In genomic region chr7:141739250-141739649, GRCh38 we compare ENCODE assay signal across 10 cellular contexts. TPM values are rescaled to one million over a fixed set of nuclear protein-coding genes. Genes with fewer than 3 reads are reported as not detected.
DNase-seq lines count a peak whose midpoint lies in the region; ATAC-seq and TF ChIP-seq lines count a peak whose summit lies in the region.
"Had no signal": no experiment of that assay in that cellular context is flagged by ENCODE, and none has a peak within 500 bp of the region (broad histone marks: within the 10 kb centered on the region; RNA-seq: fewer than 3 reads in every experiment).

No MANE protein-coding gene starts in this region.

- peak overlapping the region; percentile 80 for H3K27ac Mint-ChIP-seq in T-helper 2 cell treated with Interferon-gamma antibody and Interleukin-4, amounts not matched to agents 5 μg/mL and 100 μg/mL, for 36 hours
- H3K27ac Mint-ChIP-seq in activated CD4-positive, alpha-beta memory T cell treated with anti-CD3 and anti-CD28 coated beads, Interleukin-2, amount 10 ng/mL, durations not matched to agents 7 days and 5 days = no peak overlapping the region
- peak overlapping the region; percentile 38 for H3K27ac Mint-ChIP-seq in glutamatergic neuron (ENCODE audit: unreplicated experiment)
- H3K27ac Mint-ChIP-seq in stimulated activated effector memory CD8-positive, alpha-beta T cell treated with anti-CD3 and anti-CD28 coated beads, Interleukin-12 subunit alpha, Interleukin-12 subunit beta, amount 100 ng/mL, for 72 hours = peak overlapping the region; percentile 17

- H3K4me3 Mint-ChIP-seq in T-helper 2 cell treated with Interferon-gamma antibody and Interleukin-4, amounts not matched to agents 5 μg/mL and 100 μg/mL, for 36 hours = peak overlapping the region; percentile 99
- peak overlapping the region; percentile 94 for H3K4me3 Mint-ChIP-seq in activated CD4-positive, alpha-beta memory T cell treated with anti-CD3 and anti-CD28 coated beads, Interleukin-2, amount 10 ng/mL, durations not matched to agents 7 days and 5 days
- H3K4me3 Mint-ChIP-seq in glutamatergic neuron (ENCODE audit: unreplicated experiment) = peak overlapping the region; percentile 80
- H3K4me3 Mint-ChIP-seq in stimulated activated effector memory CD8-positive, alpha-beta T cell treated with anti-CD3 and anti-CD28 coated beads, Interleukin-12 subunit alpha, Interleukin-12 subunit beta, amount 100 ng/mL, for 72 hours = peak overlapping the region; percentile 87

- TF ChIP-seq CTCF in glutamatergic neuron (IDR thresholded peaks at IDR 0.05; ENCODE audit: partially characterized antibody, unreplicated experiment) = no peak

- H3K4me1 Mint-ChIP-seq in T-helper 2 cell treated with Interferon-gamma antibody and Interleukin-4, amounts not matched to agents 5 μg/mL and 100 μg/mL, for 36 hours (ENCODE audit: low read depth) = peaks cover 28% of the 10 kb centered on the region
- H3K4me1 Mint-ChIP-seq in activated CD4-positive, alpha-beta memory T cell treated with anti-CD3 and anti-CD28 coated beads, Interleukin-2, amount 10 ng/mL, durations not matched to agents 7 days and 5 days = peaks cover 41% of the 10 kb centered on the region
- peaks cover 4% of the 10 kb centered on the region for H3K4me1 Mint-ChIP-seq in glutamatergic neuron (ENCODE audit: low read depth, unreplicated experiment)
- H3K4me1 Mint-ChIP-seq in stimulated activated effector memory CD8-positive, alpha-beta T cell treated with anti-CD3 and anti-CD28 coated beads, Interleukin-12 subunit alpha, Interleukin-12 subunit beta, amount 100 ng/mL, for 72 hours = peaks cover 49% of the 10 kb centered on the region

- ATAC-seq in stimulated activated effector memory CD8-positive, alpha-beta T cell treated with anti-CD3 and anti-CD28 coated beads, Interleukin-12 subunit alpha, Interleukin-12 subunit beta, amount 100 ng/mL, for 72 hours = no peak
- no peak for ATAC-seq in GM18873 (IDR thresholded peaks at IDR 0.05; ENCODE audit: low FRiP score, unreplicated experiment)
- ATAC-seq in GM21360 (IDR thresholded peaks at IDR 0.05; ENCODE audit: unreplicated experiment) = no peak

- POLR2A ChIA-PET in activated CD4-positive, alpha-beta memory T cell treated with anti-CD3 and anti-CD28 coated beads, Interleukin-2, amount 10 ng/mL, durations not matched to agents 7 days and 5 days (lab: Charles Lee) = interaction anchor here (1.3 to 3.4 kb wide), 11 partner anchors 15 to 725 kb away, joined by 3 to 30 read pairs (median 6); partner anchors contain the start of genes AGK and MRPS33

- no peaks in the 10 kb centered on the region for H3K9me3 Mint-ChIP-seq in T-helper 2 cell treated with Interferon-gamma antibody and Interleukin-4, amounts not matched to agents 5 μg/mL and 100 μg/mL, for 36 hours
- H3K9me3 Mint-ChIP-seq in activated CD4-positive, alpha-beta memory T cell treated with anti-CD3 and anti-CD28 coated beads, Interleukin-2, amount 10 ng/mL, durations not matched to agents 7 days and 5 days = no peaks in the 10 kb centered on the region
- no peaks in the 10 kb centered on the region for H3K9me3 Mint-ChIP-seq in glutamatergic neuron (ENCODE audit: unreplicated experiment)
- no peaks in the 10 kb centered on the region for H3K9me3 Mint-ChIP-seq in stimulated activated effector memory CD8-positive, alpha-beta T cell treated with anti-CD3 and anti-CD28 coated beads, Interleukin-12 subunit alpha, Interleukin-12 subunit beta, amount 100 ng/mL, for 72 hours

- peaks cover 40% of the 10 kb centered on the region for H3K36me3 Mint-ChIP-seq in T-helper 2 cell treated with Interferon-gamma antibody and Interleukin-4, amounts not matched to agents 5 μg/mL and 100 μg/mL, for 36 hours (ENCODE audit: low read depth)
- peaks cover 44% of the 10 kb centered on the region for H3K36me3 Mint-ChIP-seq in activated CD4-positive, alpha-beta memory T cell treated with anti-CD3 and anti-CD28 coated beads, Interleukin-2, amount 10 ng/mL, durations not matched to agents 7 days and 5 days (ENCODE audit: low read depth)
- H3K36me3 Mint-ChIP-seq in glutamatergic neuron (ENCODE audit: unreplicated experiment) = no peaks in the 10 kb centered on the region
- H3K36me3 Mint-ChIP-seq in stimulated activated effector memory CD8-positive, alpha-beta T cell treated with anti-CD3 and anti-CD28 coated beads, Interleukin-12 subunit alpha, Interleukin-12 subunit beta, amount 100 ng/mL, for 72 hours = peaks cover 64% of the 10 kb centered on the region

- no peak for DNase-seq in T-helper 2 cell treated with Interferon-gamma antibody and Interleukin-4, amounts not matched to agents 5 μg/mL and 100 μg/mL, for 36 hours (ENCODE audit: low spot score)
- DNase-seq in T-helper 2 cell = no peak
- DNase-seq in activated CD4-positive, alpha-beta memory T cell treated with anti-CD3 and anti-CD28 coated beads, Interleukin-2, amount 10 ng/mL, durations not matched to agents 7 days and 5 days = no peak
- no peak for DNase-seq in glutamatergic neuron
- no peak for DNase-seq in stimulated activated effector memory CD8-positive, alpha-beta T cell treated with anti-CD3 and anti-CD28 coated beads, Interleukin-12 subunit alpha, Interleukin-12 subunit beta, amount 100 ng/mL, for 72 hours (ENCODE audit: low spot score in 2 of 2)
- DNase-seq in GDM1 (lab: John Stamatoyannopoulos, UW) = no peak
- DNase-seq: activated CD4-positive, alpha-beta T cell treated with anti-CD3 and anti-CD28 coated beads, Interleukin-2, amount 50 U/mL, for 48 hours; MV-4-11 had no signal

- H3K27me3 Mint-ChIP-seq in T-helper 2 cell treated with Interferon-gamma antibody and Interleukin-4, amounts not matched to agents 5 μg/mL and 100 μg/mL, for 36 hours (ENCODE audit: low read depth) = no peaks in the 10 kb centered on the region
- no peaks in the 10 kb centered on the region for H3K27me3 Mint-ChIP-seq in activated CD4-positive, alpha-beta memory T cell treated with anti-CD3 and anti-CD28 coated beads, Interleukin-2, amount 10 ng/mL, durations not matched to agents 7 days and 5 days
- H3K27me3 Mint-ChIP-seq in glutamatergic neuron (ENCODE audit: unreplicated experiment) = no peaks in the 10 kb centered on the region

- CTCF ChIA-PET in activated CD4-positive, alpha-beta memory T cell treated with anti-CD3 and anti-CD28 coated beads, Interleukin-2, amount 10 ng/mL, durations not matched to agents 7 days and 5 days (lab: Charles Lee) = interaction anchor here (0.7 to 4.5 kb wide), 10 partner anchors 11 to 189 kb away, joined by 4 to 71 read pairs (median 10); partner anchors contain the start of genes AGK and DENND11

RNA-seq across cellular contexts. Expression of gene SSBP1, which starts 1.1 kb away (rescaled TPM):
- 100 to 1,000 TPM; 124 to 125 TPM for total RNA-seq in activated CD4-positive, alpha-beta memory T cell treated with anti-CD3 and anti-CD28 coated beads, Interleukin-2, amount 10 ng/mL, durations not matched to agents 7 days and 5 days
- total RNA-seq in glutamatergic neuron (ENCODE audit: unreplicated experiment) = 123 TPM

RNA-seq across cellular contexts. Expression of gene TAS2R3, which starts 24.6 kb away (rescaled TPM):
- total RNA-seq in activated CD4-positive, alpha-beta memory T cell treated with anti-CD3 and anti-CD28 coated beads, Interleukin-2, amount 10 ng/mL, durations not matched to agents 7 days and 5 days = 1 to 10 TPM in 1 of 2 experiments, under 1 TPM in 1; 0.73 to 1.5 TPM
- 1.6 TPM for total RNA-seq in glutamatergic neuron (ENCODE audit: unreplicated experiment)

RNA-seq across cellular contexts. Expression of gene WEE2, which starts 31.1 kb away (rescaled TPM):
- total RNA-seq in activated CD4-positive, alpha-beta memory T cell treated with anti-CD3 and anti-CD28 coated beads, Interleukin-2, amount 10 ng/mL, durations not matched to agents 7 days and 5 days = not detected
- total RNA-seq in glutamatergic neuron (ENCODE audit: unreplicated experiment) = not detected

RNA-seq across cellular contexts. Expression of gene TAS2R4, which starts 37.2 kb away (rescaled TPM):
- under 1 TPM; 0.65 to 0.73 TPM for total RNA-seq in activated CD4-positive, alpha-beta memory T cell treated with anti-CD3 and anti-CD28 coated beads, Interleukin-2, amount 10 ng/mL, durations not matched to agents 7 days and 5 days
- total RNA-seq in glutamatergic neuron (ENCODE audit: unreplicated experiment) = 1.0 TPM

RNA-seq across cellular contexts. Expression of gene DENND11, which starts 37.3 kb away (rescaled TPM):
- total RNA-seq in activated CD4-positive, alpha-beta memory T cell treated with anti-CD3 and anti-CD28 coated beads, Interleukin-2, amount 10 ng/mL, durations not matched to agents 7 days and 5 days = 10 to 100 TPM; 24.5 to 24.9 TPM
- 9.5 TPM for total RNA-seq in glutamatergic neuron (ENCODE audit: unreplicated experiment)
